ENCODE assay signal across 23 cellular contexts in genomic region chr2:158624071-158624470, GRCh38.
"Had no signal": no experiment of that assay in that cellular context is flagged by ENCODE, and none has a peak within 500 bp of the region (broad histone marks: within the 10 kb centered on the region; RNA-seq: fewer than 3 reads in every experiment).

No MANE protein-coding gene starts in this region.

- H3K27ac ChIP-seq: epithelial cell of prostate, esophagus squamous epithelium, gastrocnemius medialis, heart right ventricle, left lung, lower lobe of right lung had no signal

- H3K4me3 Mint-ChIP-seq: dendritic cell treated with granulocyte-macrophage colony-stimulating factor and Interleukin-4, amounts not matched to agents 40 ng/mL and 50 ng/mL, for 4 days; effector memory CD8-positive, alpha-beta T cell; endodermal cell; mesothelial cell of epicardium; naive B cell; naive thymus-derived CD8-positive, alpha-beta T cell had no signal

- H3K27me3 Mint-ChIP-seq: dendritic cell treated with granulocyte-macrophage colony-stimulating factor and Interleukin-4, amounts not matched to agents 40 ng/mL and 50 ng/mL, for 4 days; effector memory CD8-positive, alpha-beta T cell; naive B cell; naive thymus-derived CD8-positive, alpha-beta T cell had no signal

- H3K4me1 Mint-ChIP-seq: endodermal cell; naive B cell; naive thymus-derived CD8-positive, alpha-beta T cell had no signal

- H3K4me3 ChIP-seq: esophagus squamous epithelium, gastrocnemius medialis, heart right ventricle, left lung, lower lobe of right lung, mucosa of descending colon had no signal

- ATAC-seq: effector memory CD8-positive, alpha-beta T cell; esophagus mucosa; gastrocnemius medialis; heart right ventricle; left cardiac atrium; left lung; left ventricle myocardium superior; lower lobe of right lung; mucosa of descending colon; naive thymus-derived CD8-positive, alpha-beta T cell had no signal

- DNase-seq: effector CD8-positive, alpha-beta T cell; effector memory CD8-positive, alpha-beta T cell; endodermal cell; erythroblast; esophagus squamous epithelium; foreskin fibroblast; foreskin melanocyte; gastrocnemius medialis; glutamatergic neuron; head of caudate nucleus; heart right ventricle; left cardiac atrium; left lung; left ventricle myocardium superior; lower lobe of right lung; mesenchymal stem cell; mucosa of descending colon; naive B cell; naive thymus-derived CD8-positive, alpha-beta T cell had no signal

- H3K9me3 ChIP-seq: esophagus squamous epithelium, gastrocnemius medialis, heart right ventricle, left lung, lower lobe of right lung, mucosa of descending colon had no signal

- H3K4me1 ChIP-seq: gastrocnemius medialis, lower lobe of right lung had no signal

- H3K27ac Mint-ChIP-seq: dendritic cell treated with granulocyte-macrophage colony-stimulating factor and Interleukin-4, amounts not matched to agents 40 ng/mL and 50 ng/mL, for 4 days; effector memory CD8-positive, alpha-beta T cell; endodermal cell; mesothelial cell of epicardium; naive thymus-derived CD8-positive, alpha-beta T cell had no signal

- H3K27me3 ChIP-seq: esophagus squamous epithelium, gastrocnemius medialis, heart right ventricle, left lung had no signal
